In genomic region chr14:75293920-75294648, GRCh38 we compare ENCODE assay signal across 1 cellular context.
A peak's percentile ranks its signal among the peaks of the same experiment; 100 is the strongest.
TF ChIP-seq lines count a peak whose summit lies in the region.

No MANE protein-coding gene starts in this region.

TF ChIP-seq in HEK293, 187 proteins besides CTCF, POLR2A, EP300 and RAD21 (continued from another document):
- TF ChIP-seq PATZ1 (tag by site-specific recombination; IDR thresholded peaks at IDR 0.05) (peak; percentile 71), ZFP41 (tag by site-specific recombination; IDR thresholded peaks at IDR 0.05; ENCODE audit: borderline replicate concordance) (no peak), SP3 (tag by site-specific recombination; IDR thresholded peaks at IDR 0.05) (peak; percentile 61), ZNF623 (tag by site-specific recombination; IDR thresholded peaks at IDR 0.05) (no peak), ZNF660 (tag by site-specific recombination; IDR thresholded peaks at IDR 0.05) (no peak), SP7 (tag by site-specific recombination; IDR thresholded peaks at IDR 0.05) (0 out of 2 replicates have a peak, but pooled peaks have one; percentile 19), KLF9 (tag by site-specific recombination; IDR thresholded peaks at IDR 0.05; ENCODE audit: low read depth) (peak; percentile 72)
- TF ChIP-seq, protein P1, sequence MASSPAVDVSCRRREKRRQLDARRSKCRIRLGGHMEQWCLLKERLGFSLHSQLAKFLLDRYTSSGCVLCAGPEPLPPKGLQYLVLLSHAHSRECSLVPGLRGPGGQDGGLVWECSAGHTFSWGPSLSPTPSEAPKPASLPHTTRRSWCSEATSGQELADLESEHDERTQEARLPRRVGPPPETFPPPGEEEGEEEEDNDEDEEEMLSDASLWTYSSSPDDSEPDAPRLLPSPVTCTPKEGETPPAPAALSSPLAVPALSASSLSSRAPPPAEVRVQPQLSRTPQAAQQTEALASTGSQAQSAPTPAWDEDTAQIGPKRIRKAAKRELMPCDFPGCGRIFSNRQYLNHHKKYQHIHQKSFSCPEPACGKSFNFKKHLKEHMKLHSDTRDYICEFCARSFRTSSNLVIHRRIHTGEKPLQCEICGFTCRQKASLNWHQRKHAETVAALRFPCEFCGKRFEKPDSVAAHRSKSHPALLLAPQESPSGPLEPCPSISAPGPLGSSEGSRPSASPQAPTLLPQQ (tag by site-specific recombination; IDR thresholded peaks at IDR 0.05): peak; percentile 81
TF ChIP-seq in HEK293: peak in this region for 20.
